ENCODE assay signal across 8 cellular contexts in genomic region chr12:50400638-50401382, GRCh38.
DNase-seq lines count a peak whose midpoint lies in the region; ATAC-seq and FAIRE-seq lines count a peak whose summit lies in the region.

LARP4 (plus strand) TSS chr12:50400885; CDS start chr12:50401011, 126 bp downstream.

- ATAC-seq in GM19025 (IDR thresholded peaks at IDR 0.05; ENCODE audit: low read depth, unreplicated experiment) (peak; percentile 91), HG03342 (IDR thresholded peaks at IDR 0.05; ENCODE audit: unreplicated experiment) (peak; percentile 92)
- ATAC-seq in activated CD4-positive, CD25-positive, alpha-beta regulatory T cell treated with anti-CD3 and anti-CD28 coated beads, Interleukin-2, amount 50 U/mL, for 24 hours = peak; percentile 95 to 97

- DNase-seq in AG08396 (ENCODE audit: low spot score) = peak; percentile 92
- DNase-seq in NCI-H446 treated with DMSO at 0.1 percent for 48 hours (lab: John Stamatoyannopoulos, UW) = peak; percentile 93
- peak; percentile 97 for DNase-seq in cerebellar cortex (ENCODE audit: low spot score)
- peak; percentile 84 for DNase-seq in stimulated activated CD4-positive, alpha-beta T cell treated with anti-CD3 and anti-CD28 coated beads, Interleukin-12 subunit alpha, Interleukin-12 subunit beta, amount 100 ng/mL, for 4 hours

- peak; percentile 71 for FAIRE-seq in islet of Langerhans (lab: Jason Lieb, UNC)

Comparison
In these comparisons a context has a peak if more than half of its experiments do, and no peak if none do; other contexts are left out.
1. Peak in every context shown above with its lines: DNase-seq and ATAC-seq.